Comparison of ENCODE assay signal across 1 cellular context in genomic region chr2:70248145-70248809, GRCh38.
TF ChIP-seq lines count a peak whose summit lies in the region.

Gene TIA1 (minus strand): TSS chr2:70248628. CDS start chr2:70248430, 198 bp downstream.

TF ChIP-seq in K562, 482 proteins besides CTCF, POLR2A, EP300 and RAD21 (continued from another document and continues in another):
- no peak for TF ChIP-seq ZBTB5 (IDR thresholded peaks at IDR 0.05)
- no peak for TF ChIP-seq KAT8 (IDR thresholded peaks at IDR 0.05; ENCODE audit: low read depth)
- no peak for TF ChIP-seq ZNF277 (CRISPR knock-in tag; IDR thresholded peaks at IDR 0.05; ENCODE audit: borderline replicate concordance)
- TF ChIP-seq PKNOX1 (IDR thresholded peaks at IDR 0.05): no peak
- no peak for TF ChIP-seq ZNF282 (CRISPR knock-in tag; IDR thresholded peaks at IDR 0.05)
- no peak for TF ChIP-seq STAG1 (CRISPR knock-in tag; IDR thresholded peaks at IDR 0.05; ENCODE audit: borderline replicate concordance)
- no peak for TF ChIP-seq ETS2 (tag; IDR thresholded peaks at IDR 0.05; ENCODE audit: borderline replicate concordance, poor library complexity, severe bottlenecking)
- peak; percentile 99 for TF ChIP-seq NRF1 (conservative IDR thresholded peaks at IDR 0.05 in 1 of 2, IDR thresholded peaks at IDR 0.05 in 1 of 2)
- TF ChIP-seq ZNF436 (CRISPR knock-in tag; IDR thresholded peaks at IDR 0.05): no peak
- TF ChIP-seq ZC3H4 (CRISPR knock-in tag; IDR thresholded peaks at IDR 0.05; ENCODE audit: borderline replicate concordance): no peak; the same call in 1 of the 2 replicates
- no peak for TF ChIP-seq HDAC2 (IDR thresholded peaks at IDR 0.05)
- no peak for TF ChIP-seq ZNF407 (IDR thresholded peaks at IDR 0.05; ENCODE audit: low read depth)
- 0 out of 2 replicates have a peak, but pooled peaks have one; percentile 25 for TF ChIP-seq RB1 (IDR thresholded peaks at IDR 0.05; ENCODE audit: low read depth)
- TF ChIP-seq POLR3A (IDR thresholded peaks at IDR 0.05; ENCODE audit: borderline replicate concordance, extremely low read depth, insufficient read depth, insufficient read length): no peak
- no peak for TF ChIP-seq IFI16 (CRISPR knock-in tag; IDR thresholded peaks at IDR 0.05)
- TF ChIP-seq DNMT1 (IDR thresholded peaks at IDR 0.05): no peak
- no peak for TF ChIP-seq CUX1 (CRISPR knock-in tag; IDR thresholded peaks at IDR 0.05)
- peak; percentile 31 for TF ChIP-seq JUND (IDR thresholded peaks at IDR 0.05; ENCODE audit: borderline replicate concordance, low read depth, low read length)
- no peak for TF ChIP-seq JUND (tag; IDR thresholded peaks at IDR 0.05; ENCODE audit: borderline replicate concordance, low read depth, low read length)
- no peak for TF ChIP-seq ARID2 (IDR thresholded peaks at IDR 0.05)
- no peak for TF ChIP-seq ELK3 (CRISPR knock-in tag; IDR thresholded peaks at IDR 0.05)
- no peak for TF ChIP-seq CEBPB (tag; IDR thresholded peaks at IDR 0.05)
- TF ChIP-seq NR1H2 (CRISPR knock-in tag; IDR thresholded peaks at IDR 0.05): no peak
- peak; percentile 63 for TF ChIP-seq TFAP4 (CRISPR knock-in tag; IDR thresholded peaks at IDR 0.05; ENCODE audit: borderline replicate concordance)
- no peak for TF ChIP-seq SRSF1 (IDR thresholded peaks at IDR 0.05; ENCODE audit: low read depth, low read length)
- no peak for TF ChIP-seq KHSRP (IDR thresholded peaks at IDR 0.05)
- no peak for TF ChIP-seq GTF3C2 (IDR thresholded peaks at IDR 0.05; ENCODE audit: borderline replicate concordance, extremely low read depth, insufficient read length)
- no peak for TF ChIP-seq FIP1L1 (IDR thresholded peaks at IDR 0.05; ENCODE audit: low read depth, low read length, poor library complexity, severe bottlenecking)
- TF ChIP-seq CTCFL (IDR thresholded peaks at IDR 0.05; ENCODE audit: borderline replicate concordance, insufficient read depth, low read depth, low read length, poor library complexity, severe bottlenecking): no peak
- TF ChIP-seq ADNP (tag; IDR thresholded peaks at IDR 0.05): no peak
